1 cellular context compared by ENCODE assay signal in the genomic region with DNA sequence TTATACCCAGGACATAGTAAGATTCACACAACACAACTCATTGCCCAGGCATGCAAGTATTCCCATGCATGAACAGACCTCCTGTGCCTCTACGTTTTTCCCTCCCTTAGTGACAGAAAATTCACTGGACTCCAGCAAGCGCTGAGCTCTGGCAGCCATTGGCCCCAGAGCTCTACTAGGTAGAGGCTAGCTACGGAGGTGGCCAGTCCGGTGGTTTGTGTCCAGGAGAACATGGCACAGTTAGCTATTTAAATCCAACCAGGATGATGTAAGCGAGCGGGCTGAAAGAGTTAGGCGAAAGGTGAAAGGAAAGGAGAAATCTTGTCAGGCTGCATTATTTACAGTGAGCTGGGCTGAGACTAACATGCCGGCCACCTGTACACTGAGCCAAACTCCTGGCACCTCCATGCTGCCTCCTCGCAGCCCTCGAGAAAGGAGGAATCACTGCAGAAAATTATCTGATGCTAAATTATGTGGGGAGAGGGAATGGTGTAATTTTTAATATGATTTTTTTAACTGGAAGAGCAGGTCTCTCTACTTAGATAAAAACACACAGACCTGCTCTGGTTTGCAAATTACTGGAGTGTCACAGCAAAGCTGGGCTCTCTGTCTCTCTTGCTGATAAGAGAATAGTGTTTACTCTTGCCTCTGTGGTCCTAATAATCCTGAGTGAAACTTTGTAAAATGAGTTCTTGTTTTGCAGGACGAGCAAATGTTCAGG.
TF ChIP-seq lines count a peak whose summit lies in the region.

No MANE protein-coding gene starts in this region.

TF ChIP-seq in H1, 55 proteins besides CTCF, POLR2A, EP300 and RAD21:
- TF ChIP-seq GABPA (IDR thresholded peaks at IDR 0.05; ENCODE audit: borderline replicate concordance, insufficient read depth, low read length) (no peak), HDAC6 (IDR thresholded peaks at IDR 0.05; ENCODE audit: low read depth, low read length) (no peak), RXRA (IDR thresholded peaks at IDR 0.05; ENCODE audit: insufficient read depth, low read depth, low read length) (no peak), EGR1 (IDR thresholded peaks at IDR 0.05; ENCODE audit: borderline replicate concordance, low read depth, low read length) (no peak), SIN3A (conservative IDR thresholded peaks at IDR 0.05 in 1 of 2, IDR thresholded peaks at IDR 0.05 in 1 of 2; ENCODE audit: low read depth in 1 of 2, low read length in 2 of 2) (no peak), CBX5 (IDR thresholded peaks at IDR 0.05; ENCODE audit: low read depth, low read length) (no peak), NANOG (IDR thresholded peaks at IDR 0.05; ENCODE audit: insufficient read depth, low read depth, low read length, poor library complexity, severe bottlenecking) (no peak), ZNF274 (IDR thresholded peaks at IDR 0.05; ENCODE audit: borderline replicate concordance, extremely low read depth, low read length) (no peak), CHD2 (IDR thresholded peaks at IDR 0.05; ENCODE audit: low read length) (no peak), YY1 (IDR thresholded peaks at IDR 0.05; ENCODE audit: low read depth, low read length) (no peak), TAF7 (optimal IDR thresholded peaks at IDR 0.05; ENCODE audit: borderline replicate concordance, low read depth, low read length) (no peak), POLR2AphosphoS5 (IDR thresholded peaks at IDR 0.05; ENCODE audit: low read depth, low read length) (no peak), SP2 (IDR thresholded peaks at IDR 0.05; ENCODE audit: low read length) (no peak), RBBP5 (IDR thresholded peaks at IDR 0.05; ENCODE audit: borderline replicate concordance, low read depth, low read length) (no peak), ATF2 (IDR thresholded peaks at IDR 0.05; ENCODE audit: low read length) (no peak), RFX5 (IDR thresholded peaks at IDR 0.05; ENCODE audit: borderline replicate concordance, low read depth, low read length) (no peak), MAX (IDR thresholded peaks at IDR 0.05) (no peak), SUZ12 (IDR thresholded peaks at IDR 0.05; ENCODE audit: low read length) (no peak), CREB1 (IDR thresholded peaks at IDR 0.05) (no peak), JUN (IDR thresholded peaks at IDR 0.05; ENCODE audit: low read depth, low read length) (no peak)
